In the genomic region with DNA sequence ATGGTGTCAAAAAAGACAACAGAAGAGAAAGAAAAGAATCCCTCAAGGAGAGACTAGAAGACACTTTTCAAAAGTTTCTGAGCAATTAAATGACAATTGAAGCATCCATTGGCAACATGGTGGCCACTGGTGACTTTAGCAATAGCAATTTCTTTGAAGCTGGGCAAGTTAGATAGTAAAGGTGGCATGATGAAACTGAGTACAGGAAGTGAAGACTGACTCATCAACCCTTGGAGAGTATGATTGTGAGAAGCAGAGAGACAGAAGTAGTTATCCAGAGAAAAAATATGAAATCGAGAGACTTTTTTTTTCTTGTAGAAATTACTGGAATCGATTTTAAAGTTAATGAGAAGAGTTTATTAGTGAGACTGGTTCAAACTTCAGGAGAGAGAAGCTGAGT, we compare ENCODE assay signal across 19 cellular contexts. TPM values are rescaled to one million over a fixed set of nuclear protein-coding genes. Genes with fewer than 3 reads are reported as not detected.
DNase-seq lines count a peak whose midpoint lies in the region; ATAC-seq, FAIRE-seq and TF ChIP-seq lines count a peak whose summit lies in the region.
"Had no signal": no experiment of that assay in that cellular context is flagged by ENCODE, and none has a peak within 500 bp of the region (broad histone marks: within the 10 kb centered on the region; RNA-seq: fewer than 3 reads in every experiment).

No MANE protein-coding gene starts in this region.

- no peaks in the 10 kb centered on the region for H3K27me3 ChIP-seq in bronchial epithelial cell (ENCODE audit: control insufficient read depth, insufficient read depth, low read length)
- H3K27me3 ChIP-seq: foreskin keratinocyte, neural progenitor cell, tibial artery had no signal

- peak; percentile 75 for ATAC-seq in GM18907 (IDR thresholded peaks at IDR 0.05; ENCODE audit: unreplicated experiment)
- ATAC-seq: foreskin keratinocyte; stimulated activated memory B cell treated with anti-CD40 and anti-IgM and Interleukin-4, amounts not matched to agents 10 μg/mL and 1 μg/mL and 100 μg/mL, for 72 hours had no signal

- H3K4me3 ChIP-seq in bronchial epithelial cell (ENCODE audit: low read depth, low read length) = no peak overlapping the region
- H3K4me3 ChIP-seq: neural progenitor cell, SK-N-MC, tibial artery had no signal

- DNase-seq in EH (ENCODE audit: low read depth) (peak; percentile 19), M059J (ENCODE audit: low read depth) (peak; percentile 51), bronchial epithelial cell (ENCODE audit: low read depth) (peak; percentile 59), putamen (ENCODE audit: low spot score) (no peak), NCI-H1417 (lab: John Stamatoyannopoulos, UW) (no peak), GM19240 (ENCODE audit: insufficient read length, low spot score) (no peak), NCI-H2029 treated with DMSO at 0.1 percent for 48 hours (lab: John Stamatoyannopoulos, UW) (no peak)
- DNase-seq: activated naive CD4-positive, alpha-beta T cell treated with anti-CD3 and anti-CD28 coated beads, Interleukin-2, amount 50 U/mL, for 16 hours; midbrain; NCI-H187; NCI-H446 treated with DMSO at 0.1 percent for 48 hours; tibial artery had no signal

- no peak for FAIRE-seq in bronchial epithelial cell (lab: Jason Lieb, UNC)
- FAIRE-seq: colon had no signal

- no peaks in the 10 kb centered on the region for H3K36me3 ChIP-seq in bronchial epithelial cell (ENCODE audit: control insufficient read depth, insufficient read depth, low read length)
- H3K36me3 ChIP-seq: neural progenitor cell, tibial artery had no signal

- TF ChIP-seq CTCF in bronchial epithelial cell (IDR thresholded peaks at IDR 0.05; ENCODE audit: insufficient read depth, low read length, severe bottlenecking) = no peak

RNA-seq across cellular contexts. Expression of a gene that starts 52.5 kb away (rescaled TPM):
- 0.05 TPM in 1 of 2 replicates, not detected in the other for total RNA-seq in M059J (2014; rRNA removed; shearing (Covaris generic))
- total RNA-seq in bronchial epithelial cell = not detected in 2 replicates
- total RNA-seq: foreskin keratinocyte, OCI-LY7 had no signal

Comparison
In these comparisons a context has a peak if more than half of its experiments do, and no peak if none do; other contexts are left out.
1. DNase-seq: peak in EH (single experiment), M059J (single experiment) and bronchial epithelial cell (single experiment); none in putamen (single experiment), NCI-H1417 (0 of 3), GM19240 (single experiment) and NCI-H2029 treated with DMSO at 0.1 percent for 48 hours (single experiment).